ENCODE assay signal across 1 cellular context in the genomic region with DNA sequence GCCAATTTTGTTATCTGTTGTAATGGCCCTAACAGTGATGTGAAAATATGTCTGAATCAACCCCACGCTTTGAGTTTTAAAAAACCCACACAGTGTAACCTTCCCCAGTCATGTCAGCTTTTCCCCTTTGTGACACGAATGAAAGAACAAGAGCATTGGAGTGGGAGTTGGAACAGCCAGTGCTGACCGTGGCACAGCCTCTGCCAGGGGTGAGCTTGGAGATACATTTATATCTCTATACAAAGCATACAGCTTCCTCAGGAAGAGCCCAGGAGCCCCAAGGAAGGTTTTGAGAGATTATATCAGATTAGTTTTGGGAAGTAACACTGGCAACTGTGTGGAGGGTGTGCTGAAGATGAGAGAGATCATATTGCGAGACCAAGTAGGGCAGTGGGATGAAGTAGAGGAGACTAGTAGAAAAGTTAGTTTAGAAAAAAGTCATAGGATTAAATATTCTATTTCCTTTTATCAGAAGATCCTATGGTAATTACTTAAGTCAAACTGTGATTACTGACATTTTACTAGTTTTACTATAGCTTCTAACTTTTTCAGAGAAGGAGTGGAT.
TF ChIP-seq lines count a peak whose summit lies in the region.

No MANE protein-coding gene starts in this region.

TF ChIP-seq in HEK293, 187 proteins besides CTCF, POLR2A, EP300 and RAD21:
- TF ChIP-seq ZNF518A (tag by site-specific recombination; conservative IDR thresholded peaks at IDR 0.05; ENCODE audit: low read depth), result no peak
- peak; percentile 71 for TF ChIP-seq ZNF341 (tag by site-specific recombination; IDR thresholded peaks at IDR 0.05; ENCODE audit: low read depth)
- no peak for TF ChIP-seq SP2 (tag by site-specific recombination; IDR thresholded peaks at IDR 0.05)
- TF ChIP-seq ZNF585B (tag by site-specific recombination; IDR thresholded peaks at IDR 0.05), result no peak
- no peak for TF ChIP-seq ZBTB17 (tag by site-specific recombination; IDR thresholded peaks at IDR 0.05)
- no peak for TF ChIP-seq TCF7L2 (IDR thresholded peaks at IDR 0.05; ENCODE audit: borderline replicate concordance, low read depth, low read length)
- TF ChIP-seq, protein P1, sequence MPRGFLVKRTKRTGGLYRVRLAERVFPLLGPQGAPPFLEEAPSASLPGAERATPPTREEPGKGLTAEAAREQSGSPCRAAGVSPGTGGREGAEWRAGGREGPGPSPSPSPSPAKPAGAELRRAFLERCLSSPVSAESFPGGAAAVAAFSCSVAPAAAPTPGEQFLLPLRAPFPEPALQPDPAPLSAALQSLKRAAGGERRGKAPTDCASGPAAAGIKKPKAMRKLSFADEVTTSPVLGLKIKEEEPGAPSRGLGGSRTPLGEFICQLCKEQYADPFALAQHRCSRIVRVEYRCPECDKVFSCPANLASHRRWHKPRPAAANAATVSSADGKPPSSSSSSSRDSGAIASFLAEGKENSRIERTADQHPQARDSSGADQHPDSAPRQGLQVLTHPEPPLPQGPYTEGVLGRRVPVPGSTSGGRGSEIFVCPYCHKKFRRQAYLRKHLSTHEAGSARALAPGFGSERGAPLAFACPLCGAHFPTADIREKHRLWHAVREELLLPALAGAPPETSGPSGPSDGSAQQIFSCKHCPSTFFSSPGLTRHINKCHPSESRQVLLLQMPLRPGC (tag by site-specific recombination; IDR thresholded peaks at IDR 0.05), result no peak
- no peak for TF ChIP-seq ZNF473 (tag by site-specific recombination; IDR thresholded peaks at IDR 0.05)
- no peak for TF ChIP-seq ZFP41 (tag by site-specific recombination; IDR thresholded peaks at IDR 0.05; ENCODE audit: borderline replicate concordance)
- 0 out of 2 replicates have a peak, but pooled peaks have one; percentile 9 for TF ChIP-seq ZFHX2 (tag by site-specific recombination; conservative IDR thresholded peaks at IDR 0.05)
- TF ChIP-seq ZNF629 (tag by site-specific recombination; IDR thresholded peaks at IDR 0.05), result no peak
- no peak for TF ChIP-seq SP7 (tag by site-specific recombination; IDR thresholded peaks at IDR 0.05)
- no peak for TF ChIP-seq ZNF23 (tag by site-specific recombination; IDR thresholded peaks at IDR 0.05; ENCODE audit: borderline replicate concordance)
- no peak for TF ChIP-seq ZFP3 (tag by site-specific recombination; IDR thresholded peaks at IDR 0.05; ENCODE audit: low read depth)
- TF ChIP-seq ZNF324 (tag by site-specific recombination; IDR thresholded peaks at IDR 0.05), result no peak
